Comparison of ENCODE assay signal across 17 cellular contexts in the genomic region with DNA sequence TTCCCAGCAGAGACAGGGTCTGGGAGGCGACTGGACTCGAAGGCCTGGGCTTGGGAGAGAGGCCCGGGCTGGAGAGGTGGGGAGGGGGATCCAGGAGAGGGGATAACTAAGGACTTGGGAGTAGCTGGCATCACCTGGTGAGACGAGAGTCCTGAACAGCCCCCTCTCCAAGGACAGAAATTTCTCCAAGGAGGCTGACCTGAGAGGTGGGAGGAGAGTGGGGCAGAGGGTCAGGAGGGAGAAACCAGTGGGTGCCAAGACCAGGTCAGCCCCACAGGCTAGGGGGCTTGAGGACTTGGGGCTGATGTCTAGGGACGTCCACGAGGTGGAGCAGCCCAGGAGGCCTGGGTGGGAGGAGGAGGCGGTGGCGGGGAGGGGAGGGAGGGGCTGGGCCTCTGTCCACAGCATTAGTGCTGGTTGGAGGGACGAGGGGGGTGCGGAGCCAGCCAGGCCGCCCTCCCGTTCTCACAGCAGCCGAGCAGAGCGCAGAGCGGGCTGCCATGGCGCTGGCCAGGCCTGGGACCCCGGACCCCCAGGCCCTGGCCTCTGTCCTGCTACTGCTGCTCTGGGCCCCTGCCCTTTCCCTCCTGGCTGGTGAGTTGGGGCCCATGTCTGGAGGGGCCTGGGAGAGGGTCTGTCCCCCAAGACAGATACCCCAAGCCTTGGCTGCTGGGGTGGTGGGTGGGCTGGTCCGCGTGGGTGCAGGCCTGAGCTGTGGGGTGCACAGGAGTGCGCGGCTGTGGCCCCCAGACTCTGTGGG. TPM values are rescaled to one million over a fixed set of nuclear protein-coding genes. Genes with fewer than 3 reads are reported as not detected.
DNase-seq lines count a peak whose midpoint lies in the region; ATAC-seq and TF ChIP-seq lines count a peak whose summit lies in the region.
"Had no signal": no experiment of that assay in that cellular context is flagged by ENCODE, and none has a peak within 500 bp of the region (broad histone marks: within the 10 kb centered on the region; RNA-seq: fewer than 3 reads in every experiment).

A gene (plus strand): TSS at position 437 of the 760 bp plus-strand sequence. CDS start 64 bp downstream, at position 501.

- peak within 1 kb of the TSS; percentile 68 for H3K27ac Mint-ChIP-seq in glutamatergic neuron (ENCODE audit: unreplicated experiment)
- H3K27ac Mint-ChIP-seq: activated T-helper 2 cell treated with anti-CD3 and anti-CD28 coated beads, Interferon-gamma antibody, Interleukin-2, Interleukin-4, amounts not matched to agents 10 μg/mL and 5 μg/mL and 100 μg/mL, durations not matched to agents 14 hours and 24 hours and 36 hours had no signal

- H3K36me3 ChIP-seq in HEK293 (ENCODE audit: control insufficient read depth in 2 of 2, insufficient read depth in 1 of 2, low read length in 2 of 2) (no peaks in the 10 kb centered on the region), Panc1 (ENCODE audit: control insufficient read depth, insufficient read depth, low read length) (no peaks in the 10 kb centered on the region), upper lobe of right lung (no peaks in the 10 kb centered on the region)
- H3K36me3 ChIP-seq: pancreas, suprapubic skin had no signal

- peaks cover 6% of the 10 kb centered on the region for H3K27me3 Mint-ChIP-seq in glutamatergic neuron (ENCODE audit: unreplicated experiment)

- H3K4me3 ChIP-seq in HEK293 (ENCODE audit: low read depth, low read length) (no peak within 1 kb of the TSS), Panc1 (ENCODE audit: low read depth in 2 of 2, low read length in 2 of 2) (no peak within 1 kb of the TSS), lower leg skin (ENCODE audit: low read depth, poor library complexity, severe bottlenecking) (no peak within 1 kb of the TSS), upper lobe of right lung (no peak within 1 kb of the TSS)
- H3K4me3 ChIP-seq: pancreas, suprapubic skin had no signal

- H3K9me3 ChIP-seq in HEK293 (ENCODE audit: control insufficient read depth, insufficient read depth, low read depth, low read length) (no peaks in the 10 kb centered on the region), Panc1 (ENCODE audit: control insufficient read depth, insufficient read depth, low read depth, low read length) (no peaks in the 10 kb centered on the region), upper lobe of right lung (no peaks in the 10 kb centered on the region)
- H3K9me3 ChIP-seq: pancreas, suprapubic skin had no signal

- H3K36me3 Mint-ChIP-seq in glutamatergic neuron (ENCODE audit: unreplicated experiment): no peaks in the 10 kb centered on the region

- peaks cover 31% of the 10 kb centered on the region for H3K4me1 Mint-ChIP-seq in glutamatergic neuron (ENCODE audit: low read depth, unreplicated experiment)

- H3K27ac ChIP-seq in HEK293 (ENCODE audit: extremely low read depth, low read depth, low read length) (no peak within 1 kb of the TSS), Panc1 (ENCODE audit: low read length) (no peak within 1 kb of the TSS), upper lobe of right lung (no peak within 1 kb of the TSS)
- H3K27ac ChIP-seq: pancreas, suprapubic skin had no signal

- H3K27me3 ChIP-seq in Panc1 (ENCODE audit: control insufficient read depth, insufficient read depth, low read length): no peaks in the 10 kb centered on the region
- H3K27me3 ChIP-seq in upper lobe of right lung: peaks cover 14% of the 10 kb centered on the region
- H3K27me3 ChIP-seq: pancreas had no signal

- intact Hi-C loops in Panc1 (cut with micrococcal nuclease; ENCODE audit: unreplicated experiment) (loop anchor here (2.0 kb wide), 1 partner anchor 29 kb away; no protein-coding TSS in a partner anchor), lower leg skin (cut with DNase I; ENCODE audit: low total_unique reads) (no loop called here), upper lobe of right lung (cut with DNase I) (no loop called here)

- no TSS peak for BruUV-seq in Panc1 (replicated peaks; lab: Mats Ljungman, UMichigan)

- no peak for TF ChIP-seq CTCF in HEK293 (tag by site-specific recombination; IDR thresholded peaks at IDR 0.05)
- TF ChIP-seq CTCF in Panc1 (IDR thresholded peaks at IDR 0.05): no peak
- TF ChIP-seq CTCF in glutamatergic neuron (IDR thresholded peaks at IDR 0.05; ENCODE audit: partially characterized antibody, unreplicated experiment): no peak
- TF ChIP-seq CTCF in lower leg skin (IDR thresholded peaks at IDR 0.05): no peak
- TF ChIP-seq CTCF in upper lobe of right lung (IDR thresholded peaks at IDR 0.05): no peak

- ATAC-seq in Panc1 (0 out of 2 replicates have a peak, but pooled peaks have one; percentile 36), HG03159 (IDR thresholded peaks at IDR 0.05; ENCODE audit: unreplicated experiment) (no peak), upper lobe of right lung (no peak)
- ATAC-seq: pancreas had no signal

- CTCF ChIA-PET in HEK293 (lab: Yijun Ruan, JAX) (interaction anchor here (0.5 to 5.7 kb wide), 12 partner anchors 9 to 1889 kb away, joined by 3 to 106 read pairs (median 6); no protein-coding TSS in a partner anchor), Panc1 (lab: Charles Lee) (interaction anchor here (0.6 to 2.1 kb wide), 3 partner anchors 28 to 65 kb away, joined by 3 to 10 read pairs (median 5); no protein-coding TSS in a partner anchor)

- WGBS in lower leg skin, 2 donors: 68 to 74% methylated on average over 16 to 20 of the region's 21 CpGs

- DNase-seq in Panc1 (ENCODE audit: low read depth, low spot score) (no peak), glutamatergic neuron (peak; percentile 65), nucleus accumbens (lab: John Stamatoyannopoulos, UW) (peak in 39 of 56 donors; percentile 12 to 83 (median 46)), CD1c-positive myeloid dendritic cell (ENCODE audit: extremely low spot score) (no peak), lower leg skin (ENCODE audit: low spot score in 2 of 2) (no peak), upper lobe of right lung (no peak)
- DNase-seq: activated CD4-positive, CD25-positive, alpha-beta regulatory T cell; COR-L47; effector CD4-positive, alpha-beta T cell; NCI-H2029 treated with DMSO at 0.1 percent for 48 hours; pancreas; RPMI8226; stimulated activated CD4-positive, alpha-beta T cell treated with anti-CD3 and anti-CD28 coated beads, Interleukin-4, amount 100 ng/mL, for 4 hours had no signal

- H3K9me3 Mint-ChIP-seq in glutamatergic neuron (ENCODE audit: unreplicated experiment): peaks cover 3% of the 10 kb centered on the region
- H3K9me3 Mint-ChIP-seq: activated T-helper 2 cell treated with anti-CD3 and anti-CD28 coated beads, Interferon-gamma antibody, Interleukin-2, Interleukin-4, amounts not matched to agents 10 μg/mL and 5 μg/mL and 100 μg/mL, durations not matched to agents 14 hours and 24 hours and 36 hours had no signal

- no peak for TF ChIP-seq POLR2A in lower leg skin (IDR thresholded peaks at IDR 0.05)

- POLR2A ChIA-PET in HEK293 (lab: Yijun Ruan, JAX): no interaction called here
- POLR2A ChIA-PET in Panc1 (lab: Charles Lee): no interaction called here

- in situ Hi-C loops in Panc1 (cut with HindIII; ENCODE audit: low pct_unique_long_range_greater_than_20kb, low sequenced_read_pairs): no loop called here

- no peaks in the 10 kb centered on the region for H3K4me1 ChIP-seq in HEK293 (ENCODE audit: control insufficient read depth, insufficient read depth, low read length)
- 0 out of 2 replicates have a peak, but pooled peaks cover 4% of the 10 kb centered on the region for H3K4me1 ChIP-seq in Panc1 (ENCODE audit: control insufficient read depth, insufficient read depth, low read length)
- no peaks in the 10 kb centered on the region for H3K4me1 ChIP-seq in upper lobe of right lung
- H3K4me1 ChIP-seq: pancreas had no signal

- peak within 1 kb of the TSS; percentile 80 for H3K4me3 Mint-ChIP-seq in glutamatergic neuron (ENCODE audit: unreplicated experiment)

TF ChIP-seq in HEK293, 187 proteins besides CTCF, POLR2A, EP300 and RAD21 (continues in another document):
- TF ChIP-seq ZNF19 (tag by site-specific recombination; IDR thresholded peaks at IDR 0.05; ENCODE audit: low read depth) (no peak), OVOL3 (tag by site-specific recombination; IDR thresholded peaks at IDR 0.05) (no peak), ZXDB (tag by site-specific recombination; IDR thresholded peaks at IDR 0.05) (no peak), ZNF292 (tag by site-specific recombination; IDR thresholded peaks at IDR 0.05; ENCODE audit: borderline replicate concordance, low read depth) (no peak)
- TF ChIP-seq, protein P1, sequence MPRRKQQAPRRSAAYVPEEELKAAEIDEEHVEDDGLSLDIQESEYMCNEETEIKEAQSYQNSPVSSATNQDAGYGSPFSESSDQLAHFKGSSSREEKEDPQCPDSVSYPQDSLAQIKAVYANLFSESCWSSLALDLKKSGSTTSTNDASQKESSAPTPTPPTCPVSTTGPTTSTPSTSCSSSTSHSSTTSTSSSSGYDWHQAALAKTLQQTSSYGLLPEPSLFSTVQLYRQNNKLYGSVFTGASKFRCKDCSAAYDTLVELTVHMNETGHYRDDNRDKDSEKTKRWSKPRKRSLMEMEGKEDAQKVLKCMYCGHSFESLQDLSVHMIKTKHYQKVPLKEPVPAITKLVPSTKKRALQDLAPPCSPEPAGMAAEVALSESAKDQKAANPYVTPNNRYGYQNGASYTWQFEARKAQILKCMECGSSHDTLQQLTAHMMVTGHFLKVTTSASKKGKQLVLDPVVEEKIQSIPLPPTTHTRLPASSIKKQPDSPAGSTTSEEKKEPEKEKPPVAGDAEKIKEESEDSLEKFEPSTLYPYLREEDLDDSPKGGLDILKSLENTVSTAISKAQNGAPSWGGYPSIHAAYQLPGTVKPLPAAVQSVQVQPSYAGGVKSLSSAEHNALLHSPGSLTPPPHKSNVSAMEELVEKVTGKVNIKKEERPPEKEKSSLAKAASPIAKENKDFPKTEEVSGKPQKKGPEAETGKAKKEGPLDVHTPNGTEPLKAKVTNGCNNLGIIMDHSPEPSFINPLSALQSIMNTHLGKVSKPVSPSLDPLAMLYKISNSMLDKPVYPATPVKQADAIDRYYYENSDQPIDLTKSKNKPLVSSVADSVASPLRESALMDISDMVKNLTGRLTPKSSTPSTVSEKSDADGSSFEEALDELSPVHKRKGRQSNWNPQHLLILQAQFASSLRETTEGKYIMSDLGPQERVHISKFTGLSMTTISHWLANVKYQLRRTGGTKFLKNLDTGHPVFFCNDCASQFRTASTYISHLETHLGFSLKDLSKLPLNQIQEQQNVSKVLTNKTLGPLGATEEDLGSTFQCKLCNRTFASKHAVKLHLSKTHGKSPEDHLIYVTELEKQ (tag by site-specific recombination; IDR thresholded peaks at IDR 0.05; ENCODE audit: borderline replicate concordance): no peak

RNA-seq across cellular contexts. Expression of the gene that starts here (rescaled TPM):
- total RNA-seq in Panc1 (2021; ENCODE audit: unreplicated experiment) (0.05 TPM), glutamatergic neuron (ENCODE audit: unreplicated experiment) (6.8 TPM), lower leg skin (not detected), upper lobe of right lung (0.93 TPM)
- not detected for polyA plus RNA-seq in Panc1 (2012; ENCODE audit: insufficient read length)
- total RNA-seq: activated T-helper 2 cell treated with anti-CD3 and anti-CD28 coated beads, Interferon-gamma antibody, Interleukin-2, Interleukin-4, amounts not matched to agents 10 μg/mL and 5 μg/mL and 100 μg/mL, durations not matched to agents 14 hours and 24 hours and 36 hours; pancreas; suprapubic skin had no signal

Comparison
In these comparisons a context has a peak if more than half of its experiments do, and no peak if none do; other contexts are left out.
1. Peak in ATAC-seq in Panc1; RNA of the gene not detected or under 1 TPM.
2. DNase-seq: peak in glutamatergic neuron (single experiment) and nucleus accumbens (39 of 56); none in Panc1 (single experiment), CD1c-positive myeloid dendritic cell (single experiment), lower leg skin (0 of 2) and upper lobe of right lung (single experiment).